ENCODE assay signal across 8 cellular contexts in genomic region chr14:100222219-100223093, GRCh38. TPM values are rescaled to one million over a fixed set of nuclear protein-coding genes. Genes with fewer than 3 reads are reported as not detected.
DNase-seq lines count a peak whose midpoint lies in the region; ATAC-seq, FAIRE-seq and TF ChIP-seq lines count a peak whose summit lies in the region.

No MANE protein-coding gene starts in this region.

- H3K4me2 ChIP-seq in GM23338, result peak overlapping the region; percentile 76

- H3K36me3 Mint-ChIP-seq in CD4-positive, alpha-beta memory T cell, result no peaks in the 10 kb centered on the region
- H3K36me3 Mint-ChIP-seq in GM23338 (ENCODE audit: low read depth), result no peaks in the 10 kb centered on the region
- H3K36me3 Mint-ChIP-seq in activated T-helper 17 cell treated with anti-CD3 and anti-CD28 coated beads, Interleukin-2, amount 50 U/mL, for 72 hours (ENCODE audit: low read depth), result no peaks in the 10 kb centered on the region

- H3K9me3 Mint-ChIP-seq in CD4-positive, alpha-beta memory T cell, result no peaks in the 10 kb centered on the region
- H3K9me3 Mint-ChIP-seq in GM23338, result no peaks in the 10 kb centered on the region
- H3K9me3 Mint-ChIP-seq in activated T-helper 17 cell treated with anti-CD3 and anti-CD28 coated beads, Interleukin-2, amount 50 U/mL, for 72 hours, result no peaks in the 10 kb centered on the region

- H3K9me2 ChIP-seq in GM23338 (ENCODE audit: insufficient read depth), result no peaks in the 10 kb centered on the region

- H3K27me3 Mint-ChIP-seq in CD4-positive, alpha-beta memory T cell, result no peaks in the 10 kb centered on the region
- peaks cover 7% of the 10 kb centered on the region for H3K27me3 Mint-ChIP-seq in GM23338 (ENCODE audit: insufficient read depth, low read depth, poor library complexity)
- H3K27me3 Mint-ChIP-seq in activated T-helper 17 cell treated with anti-CD3 and anti-CD28 coated beads, Interleukin-2, amount 50 U/mL, for 72 hours, result no peaks in the 10 kb centered on the region

- no peaks in the 10 kb centered on the region for H3K9me3 ChIP-seq in CD4-positive, alpha-beta memory T cell (ENCODE audit: control insufficient read depth in 1 of 2, low read length in 2 of 2)
- H3K9me3 ChIP-seq in mononuclear cell (ENCODE audit: low read depth, low read length), result no peaks in the 10 kb centered on the region

- H4K20me1 ChIP-seq in GM23338 (replicated peaks; ENCODE audit: insufficient read depth), result peaks cover 1% of the 10 kb centered on the region; the same call in 1 of the 2 replicates

- peaks cover 43% of the 10 kb centered on the region for H3K4me1 ChIP-seq in CD4-positive, alpha-beta memory T cell (ENCODE audit: insufficient read depth, low read length)
- H3K4me1 ChIP-seq in GM23338 (ENCODE audit: insufficient read depth), result peaks cover 36% of the 10 kb centered on the region
- peaks cover 55% of the 10 kb centered on the region for H3K4me1 ChIP-seq in mononuclear cell (ENCODE audit: insufficient read depth, low read length)

- peaks cover 19% of the 10 kb centered on the region for H3F3A ChIP-seq in GM23338 (replicated peaks; ENCODE audit: low read depth)

- H2AFZ ChIP-seq in GM23338, result no peak overlapping the region

- H3K4me3 Mint-ChIP-seq in CD4-positive, alpha-beta memory T cell, result no peak overlapping the region
- no peak overlapping the region for H3K4me3 Mint-ChIP-seq in GM23338
- no peak overlapping the region for H3K4me3 Mint-ChIP-seq in activated T-helper 17 cell treated with anti-CD3 and anti-CD28 coated beads, Interleukin-2, amount 50 U/mL, for 72 hours

- CTCF ChIA-PET in CD4-positive, alpha-beta memory T cell (lab: Charles Lee; ENCODE audit: partially characterized antibody), result interaction anchor here (0.9 to 7.4 kb wide), 11 partner anchors 7 to 239 kb away, joined by 3 to 94 read pairs (median 7); partner anchors contain the start of gene YY1

- no peaks in the 10 kb centered on the region for H3K36me3 ChIP-seq in CD4-positive, alpha-beta memory T cell (ENCODE audit: insufficient read depth, low read length)
- H3K36me3 ChIP-seq in GM23338 (ENCODE audit: insufficient read depth), result no peaks in the 10 kb centered on the region; the same call in 1 of the 2 replicates

- FAIRE-seq in RCC 7860 (lab: Jason Lieb, UNC), result no peak

- no peak overlapping the region for H3K27ac Mint-ChIP-seq in CD4-positive, alpha-beta memory T cell
- H3K27ac Mint-ChIP-seq in GM23338, result no peak overlapping the region
- no peak overlapping the region for H3K27ac Mint-ChIP-seq in activated T-helper 17 cell treated with anti-CD3 and anti-CD28 coated beads, Interleukin-2, amount 50 U/mL, for 72 hours

- H3K27me3 ChIP-seq in CD4-positive, alpha-beta memory T cell (ENCODE audit: insufficient read depth, low read length), result no peaks in the 10 kb centered on the region
- no peaks in the 10 kb centered on the region for H3K27me3 ChIP-seq in GM23338 (ENCODE audit: insufficient read depth)
- no peaks in the 10 kb centered on the region for H3K27me3 ChIP-seq in mononuclear cell (ENCODE audit: insufficient read depth, low read length)

- peak overlapping the region; percentile 76 for H3K27ac ChIP-seq in CD4-positive, alpha-beta memory T cell (ENCODE audit: low read depth, low read length)
- H3K27ac ChIP-seq in GM23338 (ENCODE audit: low read depth), result peak overlapping the region; percentile 98

- peak; percentile 17 for ATAC-seq in GM23338
- peak; percentile 20 for ATAC-seq in activated T-helper 17 cell treated with anti-CD3 and anti-CD28 coated beads, Interleukin-2, amount 50 U/mL, for 72 hours (replicated peaks)
- ATAC-seq in GM18868 (IDR thresholded peaks at IDR 0.05; ENCODE audit: unreplicated experiment), result no peak

- peaks cover 7 to 28% (median 17%) of the 10 kb centered on the region in 4 donors for H3K4me1 Mint-ChIP-seq in CD4-positive, alpha-beta memory T cell
- H3K4me1 Mint-ChIP-seq in GM23338, result peaks cover 3% of the 10 kb centered on the region; the same call in 2 of the 3 replicates
- H3K4me1 Mint-ChIP-seq in activated T-helper 17 cell treated with anti-CD3 and anti-CD28 coated beads, Interleukin-2, amount 50 U/mL, for 72 hours, result peaks cover 21% of the 10 kb centered on the region

- intact Hi-C loops in CD4-positive, alpha-beta memory T cell (cut with micrococcal nuclease), result no loop called here

- no peak for DNase-seq in CD4-positive, alpha-beta memory T cell
- peak; percentile 38 for DNase-seq in GM23338 (ENCODE audit: low spot score)
- DNase-seq in DMS 273 (lab: John Stamatoyannopoulos, UW; ENCODE audit: unreplicated experiment), result no peak
- no peak for DNase-seq in RCC 7860 (ENCODE audit: low spot score)
- DNase-seq in activated CD4-positive, alpha-beta T cell treated with anti-CD3 and anti-CD28 coated beads for 48 hours, result no peak

- POLR2A ChIA-PET in CD4-positive, alpha-beta memory T cell (lab: Charles Lee; ENCODE audit: partially characterized antibody), result interaction anchor here (0.6 to 12.2 kb wide), 20 partner anchors 7 to 324 kb away, joined by 3 to 306 read pairs (median 6); partner anchors contain the start of genes EVL and YY1

- TF ChIP-seq CTCF in GM23338 (conservative IDR thresholded peaks at IDR 0.05; ENCODE audit: low read depth in 2 of 2), result no peak

- peak overlapping the region; percentile 82 to 92 for H3K4me3 ChIP-seq in CD4-positive, alpha-beta memory T cell (ENCODE audit: low read length in 2 of 2)
- H3K4me3 ChIP-seq in GM23338 (peak overlapping the region; percentile 58), mononuclear cell (ENCODE audit: low read length) (peak overlapping the region; percentile 47)

- peaks cover 81% of the 10 kb centered on the region for H3K79me2 ChIP-seq in GM23338 (replicated peaks; ENCODE audit: insufficient read depth)

TF ChIP-seq in GM23338, 12 proteins besides CTCF, POLR2A, EP300 and RAD21 (continues in another document):
- TF ChIP-seq EZH2 (IDR thresholded peaks at IDR 0.05; ENCODE audit: low read depth, unreplicated experiment), result no peak
- no peak for TF ChIP-seq ZNF331 (CRISPR knock-in tag; IDR thresholded peaks at IDR 0.05; ENCODE audit: low read depth)
- no peak for TF ChIP-seq NANOG (IDR thresholded peaks at IDR 0.05; ENCODE audit: borderline replicate concordance)
- no peak for TF ChIP-seq STAT1 (IDR thresholded peaks at IDR 0.05; ENCODE audit: unreplicated experiment)
- no peak for TF ChIP-seq CREB1 (CRISPR knock-in tag; IDR thresholded peaks at IDR 0.05; ENCODE audit: low read depth)
- TF ChIP-seq, protein P1, sequence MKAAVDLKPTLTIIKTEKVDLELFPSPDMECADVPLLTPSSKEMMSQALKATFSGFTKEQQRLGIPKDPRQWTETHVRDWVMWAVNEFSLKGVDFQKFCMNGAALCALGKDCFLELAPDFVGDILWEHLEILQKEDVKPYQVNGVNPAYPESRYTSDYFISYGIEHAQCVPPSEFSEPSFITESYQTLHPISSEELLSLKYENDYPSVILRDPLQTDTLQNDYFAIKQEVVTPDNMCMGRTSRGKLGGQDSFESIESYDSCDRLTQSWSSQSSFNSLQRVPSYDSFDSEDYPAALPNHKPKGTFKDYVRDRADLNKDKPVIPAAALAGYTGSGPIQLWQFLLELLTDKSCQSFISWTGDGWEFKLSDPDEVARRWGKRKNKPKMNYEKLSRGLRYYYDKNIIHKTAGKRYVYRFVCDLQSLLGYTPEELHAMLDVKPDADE (IDR thresholded peaks at IDR 0.05), result peak; percentile 13; the same call in 1 of the 2 replicates

RNA-seq across cellular contexts. Expression of gene YY1, which starts 16.5 kb away (rescaled TPM):
- 10 to 100 TPM; 85.5 to 90.3 TPM for total RNA-seq in CD4-positive, alpha-beta memory T cell
- 10 to 100 TPM in 1 of 2 donors, 1 to 10 TPM in 1; 8.9 to 23.4 TPM for polyA plus RNA-seq in CD4-positive, alpha-beta memory T cell
- total RNA-seq in GM23338 (2014; rRNA removed; shearing (Covaris generic)), result 79.5 and 88.2 TPM in 2 replicates
- polyA plus RNA-seq in GM23338 (2016; fragmentation: Nextera tagmentation; extraction: Ambion mirVana), result 126 and 128 TPM in 2 replicates
- total RNA-seq in activated T-helper 17 cell treated with anti-CD3 and anti-CD28 coated beads, Interleukin-2, amount 50 U/mL, for 72 hours, result 10 to 100 TPM; 63.8 to 77.0 TPM
- total RNA-seq in mononuclear cell, result 80.5 TPM
